Comparison of ENCODE assay signal across 19 cellular contexts in genomic region chr6:145783796-145784195, GRCh38.
"Had no signal": no experiment of that assay in that cellular context is flagged by ENCODE, and none has a peak within 500 bp of the region (broad histone marks: within the 10 kb centered on the region; RNA-seq: fewer than 3 reads in every experiment).

No MANE protein-coding gene starts in this region.

- H3K36me3 ChIP-seq: neural progenitor cell, ovary had no signal

- H3K27ac Mint-ChIP-seq: activated CD4-positive, alpha-beta memory T cell treated with anti-CD3 and anti-CD28 coated beads for 36 hours; activated naive CD8-positive, alpha-beta T cell treated with anti-CD3 and anti-CD28 coated beads for 36 hours; neural progenitor cell; stimulated activated naive CD8-positive, alpha-beta T cell treated with anti-CD3 and anti-CD28 coated beads, Interleukin-15, amount 100 ng/mL, for 72 hours; type B pancreatic cell had no signal

- H3K27me3 Mint-ChIP-seq: activated CD4-positive, alpha-beta memory T cell treated with anti-CD3 and anti-CD28 coated beads for 36 hours; activated naive CD8-positive, alpha-beta T cell treated with anti-CD3 and anti-CD28 coated beads for 36 hours; stimulated activated naive CD8-positive, alpha-beta T cell treated with anti-CD3 and anti-CD28 coated beads, Interleukin-15, amount 100 ng/mL, for 72 hours; type B pancreatic cell had no signal

- H3K27me3 ChIP-seq: left lung, neural progenitor cell, ovary, sigmoid colon had no signal

- H3K4me3 Mint-ChIP-seq: activated CD4-positive, alpha-beta memory T cell treated with anti-CD3 and anti-CD28 coated beads for 36 hours; activated naive CD8-positive, alpha-beta T cell treated with anti-CD3 and anti-CD28 coated beads for 36 hours; neural progenitor cell; stimulated activated naive CD8-positive, alpha-beta T cell treated with anti-CD3 and anti-CD28 coated beads, Interleukin-15, amount 100 ng/mL, for 72 hours; type B pancreatic cell had no signal

- H3K27ac ChIP-seq: left lung, neural progenitor cell, ovary, sigmoid colon, VCaP had no signal

- H3K4me3 ChIP-seq: left lung, neural progenitor cell, ovary, sigmoid colon had no signal

- DNase-seq: activated CD4-positive, alpha-beta memory T cell treated with anti-CD3 and anti-CD28 coated beads for 36 hours; activated CD4-positive, alpha-beta T cell treated with anti-CD3 and anti-CD28 coated beads for 1 hour; activated gamma-delta T cell treated with Interleukin-2 at 50 U/mL for 16 hours; activated naive CD8-positive, alpha-beta T cell treated with anti-CD3 and anti-CD28 coated beads for 36 hours; anterior cingulate cortex; cortex of kidney; effector CD8-positive, alpha-beta T cell; foreskin fibroblast; hypothalamus; kidney; left lung; mammary epithelial cell; ovary; sigmoid colon; stimulated activated CD4-positive, alpha-beta T cell treated with anti-CD3 and anti-CD28 coated beads, Interleukin-1b, Interleukin-23, amount 100 ng/mL, for 48 hours; stimulated activated naive CD8-positive, alpha-beta T cell treated with anti-CD3 and anti-CD28 coated beads, Interleukin-15, amount 100 ng/mL, for 72 hours had no signal

- ATAC-seq: left lung; stimulated activated naive CD8-positive, alpha-beta T cell treated with anti-CD3 and anti-CD28 coated beads, Interleukin-15, amount 100 ng/mL, for 72 hours had no signal

- H3K4me1 Mint-ChIP-seq: activated naive CD8-positive, alpha-beta T cell treated with anti-CD3 and anti-CD28 coated beads for 36 hours; neural progenitor cell; stimulated activated naive CD8-positive, alpha-beta T cell treated with anti-CD3 and anti-CD28 coated beads, Interleukin-15, amount 100 ng/mL, for 72 hours had no signal

- H3K4me2 ChIP-seq: neural progenitor cell had no signal

- H3K9me3 ChIP-seq: ovary, sigmoid colon had no signal

- H2AFZ ChIP-seq: neural progenitor cell had no signal

- H3K4me1 ChIP-seq: left lung, neural progenitor cell, sigmoid colon had no signal
